ENCODE assay signal across 24 cellular contexts in genomic region chr1:184039126-184039525, GRCh38. TPM values are rescaled to one million over a fixed set of nuclear protein-coding genes. Genes with fewer than 3 reads are reported as not detected.
A peak's percentile ranks its signal among the peaks of the same experiment; 100 is the strongest.
DNase-seq lines count a peak whose midpoint lies in the region; ATAC-seq, FAIRE-seq and TF ChIP-seq lines count a peak whose summit lies in the region.
"Had no signal": no experiment of that assay in that cellular context is flagged by ENCODE, and none has a peak within 500 bp of the region (broad histone marks: within the 10 kb centered on the region; RNA-seq: fewer than 3 reads in every experiment).

No MANE protein-coding gene starts in this region.

- no peak for TF ChIP-seq CTCF in nephron progenitor cell (IDR thresholded peaks at IDR 0.05)

- no peaks in the 10 kb centered on the region for H3K36me3 ChIP-seq in CD8-positive, alpha-beta memory T cell (ENCODE audit: insufficient read depth, low read length)
- H3K36me3 ChIP-seq: lower lobe of right lung had no signal

- POLR2A ChIA-PET in CD8-positive, alpha-beta memory T cell (lab: Charles Lee) = no interaction called here

- peaks cover 0 to 4% (median 0%) of the 10 kb centered on the region in 5 donors for H3K9me3 Mint-ChIP-seq in CD8-positive, alpha-beta memory T cell
- H3K9me3 Mint-ChIP-seq in central memory CD8-positive, alpha-beta T cell = no peaks in the 10 kb centered on the region
- no peaks in the 10 kb centered on the region for H3K9me3 Mint-ChIP-seq in nephron progenitor cell
- H3K9me3 Mint-ChIP-seq: activated naive CD8-positive, alpha-beta T cell treated with anti-CD3 and anti-CD28 coated beads, Interleukin-2, amount 10 ng/mL, durations not matched to agents 7 days and 5 days; effector memory CD8-positive, alpha-beta T cell had no signal

- peaks cover 10% of the 10 kb centered on the region for H3K27me3 ChIP-seq in CD8-positive, alpha-beta memory T cell (ENCODE audit: insufficient read depth, low read length, poor library complexity, severe bottlenecking)

- no peak overlapping the region for H3K27ac ChIP-seq in CD8-positive, alpha-beta memory T cell (ENCODE audit: low read depth, low read length)
- H3K27ac ChIP-seq: A549, hepatocyte, KMS-11, lower lobe of right lung, skin epidermis, VCaP had no signal

- H3K4me3 Mint-ChIP-seq in CD8-positive, alpha-beta memory T cell = peak overlapping the region; percentile 4 to 87 (median 54)
- peak overlapping the region; percentile 3 for H3K4me3 Mint-ChIP-seq in central memory CD8-positive, alpha-beta T cell
- peak overlapping the region; percentile 71 for H3K4me3 Mint-ChIP-seq in nephron progenitor cell

- H3K4me1 ChIP-seq in CD8-positive, alpha-beta memory T cell (ENCODE audit: insufficient read depth, low read length) = peaks cover 16% of the 10 kb centered on the region

- peak overlapping the region in 2 of 8 donors; percentile 6 to 93 for H3K27ac Mint-ChIP-seq in CD8-positive, alpha-beta memory T cell
- no peak overlapping the region for H3K27ac Mint-ChIP-seq in central memory CD8-positive, alpha-beta T cell (ENCODE audit: low read depth)
- no peak overlapping the region for H3K27ac Mint-ChIP-seq in nephron progenitor cell
- H3K27ac Mint-ChIP-seq: activated naive CD8-positive, alpha-beta T cell treated with anti-CD3 and anti-CD28 coated beads, Interleukin-2, amount 10 ng/mL, durations not matched to agents 7 days and 5 days; B cell had no signal

- peaks cover 16 to 34% (median 23%) of the 10 kb centered on the region in 3 donors for H3K4me1 Mint-ChIP-seq in CD8-positive, alpha-beta memory T cell
- peaks cover 34% of the 10 kb centered on the region for H3K4me1 Mint-ChIP-seq in central memory CD8-positive, alpha-beta T cell
- H3K4me1 Mint-ChIP-seq in nephron progenitor cell = peaks cover 16% of the 10 kb centered on the region

- H3K4me3 ChIP-seq in CD8-positive, alpha-beta memory T cell (ENCODE audit: low read length) = no peak overlapping the region
- H3K4me3 ChIP-seq: A549, hepatocyte, lower lobe of right lung, skin epidermis had no signal

- ATAC-seq in central memory CD8-positive, alpha-beta T cell (replicated peaks; ENCODE audit: extremely low read depth, poor library complexity, severe bottlenecking) = no peak
- ATAC-seq in GM18519 (IDR thresholded peaks at IDR 0.05; ENCODE audit: low FRiP score, unreplicated experiment) = no peak
- ATAC-seq in GM21786 (IDR thresholded peaks at IDR 0.05; ENCODE audit: unreplicated experiment) = no peak
- ATAC-seq: A549; effector memory CD8-positive, alpha-beta T cell; lower lobe of right lung; SK-N-SH treated with all-trans-retinoic acid at 6 μM for 48 hours had no signal

- peaks cover 12 to 51% of the 10 kb centered on the region in 2 donors for H3K27me3 Mint-ChIP-seq in CD8-positive, alpha-beta memory T cell
- H3K27me3 Mint-ChIP-seq in central memory CD8-positive, alpha-beta T cell = peaks cover 41% of the 10 kb centered on the region
- H3K27me3 Mint-ChIP-seq in nephron progenitor cell (ENCODE audit: low read depth, poor library complexity) = peaks cover 55% of the 10 kb centered on the region

- no peak for DNase-seq in CD8-positive, alpha-beta memory T cell
- DNase-seq in NCI-H524 treated with DMSO at 0.1 percent for 48 hours (lab: John Stamatoyannopoulos, UW) (peak; percentile 86), nephron progenitor cell (no peak), HTR-8/SVneo (ENCODE audit: insufficient read length, low spot score) (no peak), inferior parietal cortex (ENCODE audit: extremely low spot score) (no peak)
- DNase-seq in central memory CD8-positive, alpha-beta T cell (ENCODE audit: low spot score in 2 of 2) = no peak
- DNase-seq: activated CD4-positive, alpha-beta T cell treated with anti-CD3 and anti-CD28 coated beads, Interleukin-2, amount 50 U/mL, for 1 hour; activated naive CD8-positive, alpha-beta T cell treated with anti-CD3 and anti-CD28 coated beads, Interleukin-2, amount 10 ng/mL, durations not matched to agents 7 days and 5 days; DMS79 treated with DMSO at 0.1 percent for 48 hours; effector memory CD8-positive, alpha-beta T cell; foreskin melanocyte; lower lobe of right lung; NCI-H1436; NCI-H748 treated with DMSO at 0.1 percent for 48 hours; occipital lobe had no signal

- FAIRE-seq in HTR-8/SVneo (lab: Jason Lieb, UNC) = no peak
- FAIRE-seq: A549 had no signal

- no peaks in the 10 kb centered on the region for H3K9me3 ChIP-seq in CD8-positive, alpha-beta memory T cell (ENCODE audit: low read length)
- H3K9me3 ChIP-seq: A549, lower lobe of right lung had no signal

- CTCF ChIA-PET in CD8-positive, alpha-beta memory T cell (lab: Charles Lee) = no interaction called here

- peaks cover 0 to 1% (median 0%) of the 10 kb centered on the region in 3 donors for H3K36me3 Mint-ChIP-seq in CD8-positive, alpha-beta memory T cell
- peaks cover 10% of the 10 kb centered on the region for H3K36me3 Mint-ChIP-seq in central memory CD8-positive, alpha-beta T cell (ENCODE audit: insufficient read depth)
- no peaks in the 10 kb centered on the region for H3K36me3 Mint-ChIP-seq in nephron progenitor cell (ENCODE audit: low read depth)

RNA-seq across cellular contexts. Expression of gene COLGALT2, which starts 1.6 kb away (rescaled TPM):
- 1 to 10 TPM; 3.3 to 4.2 TPM for total RNA-seq in CD8-positive, alpha-beta memory T cell
- 1.2 TPM for polyA plus RNA-seq in CD8-positive, alpha-beta memory T cell

RNA-seq across cellular contexts. Expression of gene TSEN15, which starts 12.4 kb away (rescaled TPM):
- 10 to 100 TPM; 44.4 to 44.8 TPM for total RNA-seq in CD8-positive, alpha-beta memory T cell
- polyA plus RNA-seq in CD8-positive, alpha-beta memory T cell = 54.3 TPM

Comparison
In these comparisons a context has a peak if more than half of its experiments do, and no peak if none do; other contexts are left out.
1. H3K4me3 Mint-ChIP-seq: peak in every context shown above with its lines; median percentile 71 in nephron progenitor cell; 54 in CD8-positive, alpha-beta memory T cell; 3 in central memory CD8-positive, alpha-beta T cell.